22 cellular contexts compared by ENCODE assay signal in genomic region chr7:123789200-123789784, GRCh38. TPM values are rescaled to one million over a fixed set of nuclear protein-coding genes. Genes with fewer than 3 reads are reported as not detected.
"Had no signal": no experiment of that assay in that cellular context is flagged by ENCODE, and none has a peak within 500 bp of the region (broad histone marks: within the 10 kb centered on the region; RNA-seq: fewer than 3 reads in every experiment).

No MANE protein-coding gene starts in this region.

- H3K4me3 Mint-ChIP-seq: activated CD4-positive, alpha-beta T cell treated with anti-CD3 and anti-CD28 coated beads, Interleukin-2, amount 10 ng/mL, durations not matched to agents 7 days and 5 days; activated CD8-positive, alpha-beta T cell treated with anti-CD3 and anti-CD28 coated beads, Interleukin-2, amount 10 ng/mL, durations not matched to agents 7 days and 5 days; activated T-cell treated with anti-CD3 and anti-CD28 coated beads, Interleukin-2, amount 50 U/mL, for 4 hours; dendritic cell treated with granulocyte-macrophage colony-stimulating factor and Interleukin-4, amounts not matched to agents 40 ng/mL and 50 ng/mL, for 4 days; naive B cell; neural crest cell; stimulated activated naive CD8-positive, alpha-beta T cell treated with anti-CD3 and anti-CD28 coated beads, Interleukin-15, Interleukin-2, amounts not matched to agents 100 ng/mL and 50 ng/mL, for 24 hours; T-helper 2 cell treated with Interferon-gamma antibody and Interleukin-4, amounts not matched to agents 5 μg/mL and 100 μg/mL, for 36 hours had no signal

- H3K36me3 Mint-ChIP-seq: naive B cell had no signal

- H3K9me3 ChIP-seq: prostate gland, right atrium auricular region, tibial nerve, uterus had no signal

- DNase-seq: activated CD4-positive, alpha-beta T cell treated with anti-CD3 and anti-CD28 coated beads, Interleukin-2, amount 10 ng/mL, durations not matched to agents 7 days and 5 days; activated CD8-positive, alpha-beta T cell treated with anti-CD3 and anti-CD28 coated beads, Interleukin-2, amount 10 ng/mL, durations not matched to agents 7 days and 5 days; activated effector memory CD4-positive, alpha-beta T cell treated with Interleukin-2 at 50 U/mL for 16 hours; activated naive CD4-positive, alpha-beta T cell treated with anti-CD3 and anti-CD28 coated beads, Interleukin-2, amount 50 U/mL, for 16 hours; activated T-cell treated with anti-CD3 and anti-CD28 coated beads, Interleukin-2, amount 50 U/mL, for 4 hours; effector CD8-positive, alpha-beta T cell; foreskin fibroblast; hippocampal formation; islet precursor cell; naive B cell; uterus had no signal

- H3K27me3 ChIP-seq: right atrium auricular region, tibial nerve, uterus had no signal

- H3K27ac ChIP-seq: prostate gland, right atrium auricular region, skin epidermis, tibial nerve, uterus had no signal

- H3K36me3 ChIP-seq: prostate gland, right atrium auricular region, tibial nerve, uterus had no signal

- H3K4me1 Mint-ChIP-seq: activated CD4-positive, alpha-beta T cell treated with anti-CD3 and anti-CD28 coated beads, Interleukin-2, amount 10 ng/mL, durations not matched to agents 7 days and 5 days; naive B cell; neural crest cell had no signal

- H3K4me1 ChIP-seq: prostate gland, right atrium auricular region, tibial nerve, uterus had no signal

- ATAC-seq: activated CD4-positive, CD25-positive, alpha-beta regulatory T cell treated with anti-CD3 and anti-CD28 coated beads, Interleukin-2, amount 50 U/mL, for 24 hours; activated CD8-positive, alpha-beta T cell treated with anti-CD3 and anti-CD28 coated beads, Interleukin-2, amount 10 ng/mL, durations not matched to agents 7 days and 5 days; activated T-cell treated with anti-CD3 and anti-CD28 coated beads, Interleukin-2, amount 50 U/mL, for 4 hours had no signal

- H3K9me3 Mint-ChIP-seq: activated CD4-positive, alpha-beta T cell treated with anti-CD3 and anti-CD28 coated beads, Interleukin-2, amount 10 ng/mL, durations not matched to agents 7 days and 5 days; activated T-cell treated with anti-CD3 and anti-CD28 coated beads, Interleukin-2, amount 50 U/mL, for 4 hours; dendritic cell treated with granulocyte-macrophage colony-stimulating factor and Interleukin-4, amounts not matched to agents 40 ng/mL and 50 ng/mL, for 4 days; neural crest cell; stimulated activated naive CD8-positive, alpha-beta T cell treated with anti-CD3 and anti-CD28 coated beads, Interleukin-15, Interleukin-2, amounts not matched to agents 100 ng/mL and 50 ng/mL, for 24 hours; T-helper 2 cell treated with Interferon-gamma antibody and Interleukin-4, amounts not matched to agents 5 μg/mL and 100 μg/mL, for 36 hours had no signal

- H3K27ac Mint-ChIP-seq: activated CD4-positive, alpha-beta T cell treated with anti-CD3 and anti-CD28 coated beads, Interleukin-2, amount 10 ng/mL, durations not matched to agents 7 days and 5 days; activated CD8-positive, alpha-beta T cell treated with anti-CD3 and anti-CD28 coated beads, Interleukin-2, amount 10 ng/mL, durations not matched to agents 7 days and 5 days; dendritic cell treated with granulocyte-macrophage colony-stimulating factor and Interleukin-4, amounts not matched to agents 40 ng/mL and 50 ng/mL, for 4 days; stimulated activated naive CD8-positive, alpha-beta T cell treated with anti-CD3 and anti-CD28 coated beads, Interleukin-15, Interleukin-2, amounts not matched to agents 100 ng/mL and 50 ng/mL, for 24 hours; T-helper 2 cell treated with Interferon-gamma antibody and Interleukin-4, amounts not matched to agents 5 μg/mL and 100 μg/mL, for 36 hours had no signal

- H3K4me3 ChIP-seq: prostate gland, right atrium auricular region, skin epidermis, tibial nerve, uterus had no signal

- H3K27me3 Mint-ChIP-seq: activated CD4-positive, alpha-beta T cell treated with anti-CD3 and anti-CD28 coated beads, Interleukin-2, amount 10 ng/mL, durations not matched to agents 7 days and 5 days; dendritic cell treated with granulocyte-macrophage colony-stimulating factor and Interleukin-4, amounts not matched to agents 40 ng/mL and 50 ng/mL, for 4 days; naive B cell; stimulated activated naive CD8-positive, alpha-beta T cell treated with anti-CD3 and anti-CD28 coated beads, Interleukin-15, Interleukin-2, amounts not matched to agents 100 ng/mL and 50 ng/mL, for 24 hours had no signal

RNA-seq across cellular contexts. Expression of gene HYAL4, which starts 55.7 kb away (rescaled TPM):
- total RNA-seq: activated CD8-positive, alpha-beta T cell treated with anti-CD3 and anti-CD28 coated beads, Interleukin-2, amount 10 ng/mL, durations not matched to agents 7 days and 5 days; activated T-cell treated with anti-CD3 and anti-CD28 coated beads, Interleukin-2, amount 50 U/mL, for 4 hours; cerebellum; neural crest cell; osteoblast; tibial nerve; uterus had no signal
